Comparison of ENCODE assay signal across 8 cellular contexts in genomic region chr7:139109188-139109982, GRCh38. TPM values are rescaled to one million over a fixed set of nuclear protein-coding genes. Genes with fewer than 3 reads are reported as not detected.
A peak's percentile ranks its signal among the peaks of the same experiment; 100 is the strongest.
DNase-seq lines count a peak whose midpoint lies in the region; ATAC-seq and TF ChIP-seq lines count a peak whose summit lies in the region.

Gene ZC3HAV1 (minus strand): TSS chr7:139109720. CDS start chr7:139109331, 389 bp downstream.

- H3K27me3 ChIP-seq in Peyer's patch (no peaks in the 10 kb centered on the region), esophagus muscularis mucosa (no peaks in the 10 kb centered on the region)

- H3K4me1 ChIP-seq in Peyer's patch (peaks cover 0 to 30% (median 2%) of the 10 kb centered on the region in 4 donors), esophagus muscularis mucosa (peaks cover 4 to 44% (median 37%) of the 10 kb centered on the region in 4 donors)

- TF ChIP-seq POLR2A in Peyer's patch (IDR thresholded peaks at IDR 0.05), result peak; percentile 74 to 89
- TF ChIP-seq POLR2A in esophagus muscularis mucosa (IDR thresholded peaks at IDR 0.05; ENCODE audit: low read depth), result no peak

- peak; percentile 68 for ATAC-seq in GM21515 (IDR thresholded peaks at IDR 0.05; ENCODE audit: unreplicated experiment)
- peak; percentile 85 to 87 for ATAC-seq in naive B cell (ENCODE audit: low read depth in 2 of 2)
- ATAC-seq in stimulated activated effector memory CD8-positive, alpha-beta T cell treated with anti-CD3 and anti-CD28 coated beads, Interleukin-12 subunit alpha, Interleukin-12 subunit beta, amount 100 ng/mL, for 72 hours, result peak; percentile 87

- peak within 1 kb of the TSS; percentile 96 to 100 (median 98) for H3K4me3 Mint-ChIP-seq in naive B cell
- peak within 1 kb of the TSS; percentile 95 for H3K4me3 Mint-ChIP-seq in stimulated activated effector memory CD8-positive, alpha-beta T cell treated with anti-CD3 and anti-CD28 coated beads, Interleukin-12 subunit alpha, Interleukin-12 subunit beta, amount 100 ng/mL, for 72 hours

- H3K36me3 ChIP-seq in Peyer's patch (no peaks in the 10 kb centered on the region), esophagus muscularis mucosa (no peaks in the 10 kb centered on the region)

- peak within 1 kb of the TSS; percentile 69 to 98 (median 90) for H3K4me3 ChIP-seq in Peyer's patch
- H3K4me3 ChIP-seq in esophagus muscularis mucosa, result peak within 1 kb of the TSS; percentile 79 to 89 (median 84)

- H3K9me3 ChIP-seq in Peyer's patch, result no peaks in the 10 kb centered on the region
- no peaks in the 10 kb centered on the region for H3K9me3 ChIP-seq in esophagus muscularis mucosa

- H3K9me3 Mint-ChIP-seq in naive B cell, result peaks cover 0 to 9% (median 2%) of the 10 kb centered on the region in 7 donors
- H3K9me3 Mint-ChIP-seq in stimulated activated effector memory CD8-positive, alpha-beta T cell treated with anti-CD3 and anti-CD28 coated beads, Interleukin-12 subunit alpha, Interleukin-12 subunit beta, amount 100 ng/mL, for 72 hours, result peaks cover 4% of the 10 kb centered on the region

- H3K27me3 Mint-ChIP-seq in naive B cell, result no peaks in the 10 kb centered on the region

- H3K4me1 Mint-ChIP-seq in naive B cell, result peaks cover 33 to 56% (median 51%) of the 10 kb centered on the region in 3 donors
- peaks cover 30% of the 10 kb centered on the region for H3K4me1 Mint-ChIP-seq in stimulated activated effector memory CD8-positive, alpha-beta T cell treated with anti-CD3 and anti-CD28 coated beads, Interleukin-12 subunit alpha, Interleukin-12 subunit beta, amount 100 ng/mL, for 72 hours

- under 1% methylated on average over 22 of the region's 68 CpGs for WGBS in esophagus muscularis mucosa

- H3K27ac ChIP-seq in Peyer's patch (peak within 1 kb of the TSS; percentile 96 to 99 (median 97)), esophagus muscularis mucosa (replicated peaks in 1 of 4) (peak within 1 kb of the TSS; percentile 87 to 93 (median 90))

- H3K27ac Mint-ChIP-seq in naive B cell, result peak within 1 kb of the TSS; percentile 96 to 100 (median 98)
- H3K27ac Mint-ChIP-seq in stimulated activated effector memory CD8-positive, alpha-beta T cell treated with anti-CD3 and anti-CD28 coated beads, Interleukin-12 subunit alpha, Interleukin-12 subunit beta, amount 100 ng/mL, for 72 hours, result peak within 1 kb of the TSS; percentile 95

- no peak for TF ChIP-seq EP300 in esophagus muscularis mucosa (IDR thresholded peaks at IDR 0.05)

- DNase-seq in DMS114 treated with DMSO at 0.1 percent for 48 hours (lab: John Stamatoyannopoulos, UW; ENCODE audit: unreplicated experiment), result peak; percentile 83
- peak; percentile 89 for DNase-seq in HuH-7 (ENCODE audit: low spot score)
- peak; percentile 92 to 97 (median 94) for DNase-seq in Peyer's patch
- DNase-seq in activated T-cell treated with anti-CD3 and anti-CD28 coated beads, Interleukin-2, amount 50 U/mL, for 48 hours, result peak; percentile 88 to 89
- DNase-seq in esophagus muscularis mucosa (ENCODE audit: extremely low spot score), result peak; percentile 97
- peak; percentile 91 for DNase-seq in naive B cell
- peak; percentile 68 to 94 for DNase-seq in stimulated activated effector memory CD8-positive, alpha-beta T cell treated with anti-CD3 and anti-CD28 coated beads, Interleukin-12 subunit alpha, Interleukin-12 subunit beta, amount 100 ng/mL, for 72 hours (ENCODE audit: low spot score in 2 of 2)

- TF ChIP-seq CTCF in Peyer's patch (IDR thresholded peaks at IDR 0.05) (peak in 3 of 6 experiments; percentile 21 to 43 (median 37)), esophagus muscularis mucosa (IDR thresholded peaks at IDR 0.05) (peak in 1 of 3 experiments; percentile 11)

- intact Hi-C loops in esophagus muscularis mucosa (cut with DNase I), result no loop called here

- H3K36me3 Mint-ChIP-seq in naive B cell, result peaks cover 8 to 21% of the 10 kb centered on the region in 2 donors
- peaks cover 60% of the 10 kb centered on the region for H3K36me3 Mint-ChIP-seq in stimulated activated effector memory CD8-positive, alpha-beta T cell treated with anti-CD3 and anti-CD28 coated beads, Interleukin-12 subunit alpha, Interleukin-12 subunit beta, amount 100 ng/mL, for 72 hours

RNA-seq across cellular contexts. Expression of gene ZC3HAV1, which starts in this region (rescaled TPM):
- total RNA-seq in Peyer's patch (10 to 100 TPM; 23.5 to 42.1 (median 32.7) TPM), esophagus muscularis mucosa (10 to 100 TPM; 23.7 to 29.5 (median 27.6) TPM)
- polyA plus RNA-seq in naive B cell (ENCODE audit: low read depth in 6 of 6), result 100 to 1,000 TPM in 3 of 6 donors, 10 to 100 TPM in 3; 64.8 to 129 (median 99.7) TPM

Comparison
In these comparisons a context has a peak if more than half of its experiments do, and no peak if none do; other contexts are left out.
1. Peak in every context shown above with its lines: DNase-seq, ATAC-seq, H3K4me3 ChIP-seq and H3K27ac ChIP-seq.